Comparison of ENCODE assay signal across 9 cellular contexts in the genomic region with DNA sequence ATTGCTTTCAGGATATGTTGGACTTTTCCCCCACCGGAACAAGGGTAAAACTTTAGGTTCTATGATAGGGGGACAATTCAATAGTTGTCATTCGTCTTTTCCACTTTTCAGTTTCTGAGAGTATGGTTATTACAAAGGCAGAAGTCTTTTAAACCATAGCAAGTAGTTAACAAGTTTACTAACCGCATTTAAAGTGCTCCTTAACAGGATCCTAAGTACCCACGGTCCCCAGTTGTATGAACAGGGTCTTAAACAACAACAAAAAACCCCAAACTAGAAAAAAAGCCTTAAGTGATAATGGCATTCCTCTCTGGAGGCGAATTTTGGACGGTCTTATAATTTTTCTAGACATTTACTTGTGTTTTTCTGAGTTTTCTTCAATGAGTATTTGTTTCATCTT. TPM values are rescaled to one million over a fixed set of nuclear protein-coding genes. Genes with fewer than 3 reads are reported as not detected.
DNase-seq lines count a peak whose midpoint lies in the region; ATAC-seq, FAIRE-seq and TF ChIP-seq lines count a peak whose summit lies in the region.
"Had no signal": no experiment of that assay in that cellular context is flagged by ENCODE, and none has a peak within 500 bp of the region (broad histone marks: within the 10 kb centered on the region; RNA-seq: fewer than 3 reads in every experiment).

No MANE protein-coding gene starts in this region.

- H3K9me2 ChIP-seq in GM23338 (ENCODE audit: insufficient read depth) (no peaks in the 10 kb centered on the region), SU-DHL-6 (replicated peaks; ENCODE audit: insufficient read depth, low read length) (no peaks in the 10 kb centered on the region)

- H3K4me3 Mint-ChIP-seq in GM23338 = peak overlapping the region; percentile 99

- H3F3A ChIP-seq in GM23338 (replicated peaks; ENCODE audit: low read depth) (no peaks in the 10 kb centered on the region), SU-DHL-6 (ENCODE audit: insufficient read depth) (peaks cover 17% of the 10 kb centered on the region)

- H3K36me3 ChIP-seq in GM23338 (ENCODE audit: insufficient read depth) (no peaks in the 10 kb centered on the region), SU-DHL-6 (ENCODE audit: low read length) (peaks cover 7% of the 10 kb centered on the region)

- H4K20me1 ChIP-seq in GM23338 (replicated peaks; ENCODE audit: insufficient read depth) (no peaks in the 10 kb centered on the region), SU-DHL-6 (ENCODE audit: low read depth, low read length) (no peaks in the 10 kb centered on the region)

- H3K79me2 ChIP-seq in GM23338 (replicated peaks; ENCODE audit: insufficient read depth) (no peaks in the 10 kb centered on the region), SU-DHL-6 (ENCODE audit: insufficient read depth, low read length) (no peaks in the 10 kb centered on the region)

- DNase-seq in GM23338 (ENCODE audit: low spot score) = no peak
- DNase-seq in foreskin fibroblast = peak in 1 of 2 donors; percentile 5
- DNase-seq in skeletal muscle cell (ENCODE audit: low read depth) = no peak
- no peak for DNase-seq in SIG-M5 treated with dmso at 0.1 percent for 504 hours (lab: John Stamatoyannopoulos, UW; ENCODE audit: unreplicated experiment)
- no peak for DNase-seq in urothelium cell line (ENCODE audit: low spot score)
- no peak for DNase-seq in kidney tubule cell (ENCODE audit: low spot score)
- DNase-seq: NCI-H187 had no signal

- no peaks in the 10 kb centered on the region for H3K27me3 ChIP-seq in GM23338 (ENCODE audit: insufficient read depth)
- no peaks in the 10 kb centered on the region for H3K27me3 ChIP-seq in SU-DHL-6 (ENCODE audit: low read length)

- peak overlapping the region; percentile 87; the same call in 1 of the 2 replicates for H2AFZ ChIP-seq in GM23338
- peak overlapping the region; percentile 84 for H2AFZ ChIP-seq in SU-DHL-6 (ENCODE audit: low read depth, low read length, severe bottlenecking)

- peaks cover 13% of the 10 kb centered on the region; the same call in 2 of the 3 replicates for H3K4me1 Mint-ChIP-seq in GM23338

- no peaks in the 10 kb centered on the region for H3K36me3 Mint-ChIP-seq in GM23338 (ENCODE audit: low read depth)

- H3K27me3 Mint-ChIP-seq in GM23338 (ENCODE audit: insufficient read depth, low read depth, poor library complexity) = peaks cover 5% of the 10 kb centered on the region

- ATAC-seq in GM23338 (no peak), HG03378 (IDR thresholded peaks at IDR 0.05; ENCODE audit: unreplicated experiment) (no peak)

- H3K4me2 ChIP-seq in GM23338 = peak overlapping the region; percentile 93
- peak overlapping the region; percentile 82 for H3K4me2 ChIP-seq in SU-DHL-6 (ENCODE audit: low read depth, low read length, poor library complexity, severe bottlenecking)

- H3K9me3 Mint-ChIP-seq in GM23338 = no peaks in the 10 kb centered on the region

- FAIRE-seq in urothelium cell line (lab: Jason Lieb, UNC) = no peak

- no peak overlapping the region for H3K27ac Mint-ChIP-seq in GM23338

- peak overlapping the region; percentile 51 for H3K9ac ChIP-seq in SU-DHL-6 (ENCODE audit: low read length)

- no peak for TF ChIP-seq CTCF in GM23338 (conservative IDR thresholded peaks at IDR 0.05; ENCODE audit: low read depth in 2 of 2)
- no peak for TF ChIP-seq CTCF in SU-DHL-6 (IDR thresholded peaks at IDR 0.05; ENCODE audit: insufficient read depth, low read length, poor library complexity, severe bottlenecking)
- no peak for TF ChIP-seq CTCF in foreskin fibroblast (IDR thresholded peaks at IDR 0.05; ENCODE audit: low read depth, low read length)

- H3K9me3 ChIP-seq in SU-DHL-6 (ENCODE audit: insufficient read depth, low read length) = no peaks in the 10 kb centered on the region

- peaks cover 6% of the 10 kb centered on the region for H3K4me1 ChIP-seq in GM23338 (ENCODE audit: insufficient read depth)

- H3K4me3 ChIP-seq in GM23338 = peak overlapping the region; percentile 78
- peak overlapping the region; percentile 65 for H3K4me3 ChIP-seq in SU-DHL-6 (ENCODE audit: insufficient read depth, low read length, poor library complexity, severe bottlenecking)
- peak overlapping the region; percentile 68 to 82 for H3K4me3 ChIP-seq in foreskin fibroblast (ENCODE audit: low read depth in 1 of 2, low read length in 2 of 2)
- H3K4me3 ChIP-seq in skeletal muscle cell (ENCODE audit: low read depth, low read length) = peak overlapping the region; percentile 84

- no peak overlapping the region for H3K27ac ChIP-seq in GM23338 (ENCODE audit: low read depth)
- peak overlapping the region; percentile 37; the same call in 1 of the 2 replicates for H3K27ac ChIP-seq in SU-DHL-6 (ENCODE audit: low read depth, low read length)

TF ChIP-seq in GM23338, 12 proteins besides CTCF, POLR2A, EP300 and RAD21 (continues in another document):
- TF ChIP-seq ZNF462 (CRISPR knock-in tag; IDR thresholded peaks at IDR 0.05) (no peak), EZH2 (IDR thresholded peaks at IDR 0.05; ENCODE audit: low read depth, unreplicated experiment) (no peak), JUNB (IDR thresholded peaks at IDR 0.05; ENCODE audit: unreplicated experiment) (no peak), NANOG (IDR thresholded peaks at IDR 0.05; ENCODE audit: borderline replicate concordance) (no peak), CREB1 (CRISPR knock-in tag; IDR thresholded peaks at IDR 0.05; ENCODE audit: low read depth) (no peak), ZNF114 (CRISPR knock-in tag; IDR thresholded peaks at IDR 0.05) (no peak), EZH2phosphoT487 (IDR thresholded peaks at IDR 0.05; ENCODE audit: unreplicated experiment) (no peak)

RNA-seq across cellular contexts. Expression of gene IFT57, which starts 0.8 kb away (rescaled TPM):
- 27.3 and 28.6 TPM in 2 replicates for total RNA-seq in GM23338 (2014; rRNA removed; shearing (Covaris generic))
- 39.5 and 49.0 TPM in 2 replicates for polyA plus RNA-seq in GM23338 (2016; fragmentation: Nextera tagmentation; extraction: Ambion mirVana)
